10 cellular contexts compared by ENCODE assay signal in the genomic region with DNA sequence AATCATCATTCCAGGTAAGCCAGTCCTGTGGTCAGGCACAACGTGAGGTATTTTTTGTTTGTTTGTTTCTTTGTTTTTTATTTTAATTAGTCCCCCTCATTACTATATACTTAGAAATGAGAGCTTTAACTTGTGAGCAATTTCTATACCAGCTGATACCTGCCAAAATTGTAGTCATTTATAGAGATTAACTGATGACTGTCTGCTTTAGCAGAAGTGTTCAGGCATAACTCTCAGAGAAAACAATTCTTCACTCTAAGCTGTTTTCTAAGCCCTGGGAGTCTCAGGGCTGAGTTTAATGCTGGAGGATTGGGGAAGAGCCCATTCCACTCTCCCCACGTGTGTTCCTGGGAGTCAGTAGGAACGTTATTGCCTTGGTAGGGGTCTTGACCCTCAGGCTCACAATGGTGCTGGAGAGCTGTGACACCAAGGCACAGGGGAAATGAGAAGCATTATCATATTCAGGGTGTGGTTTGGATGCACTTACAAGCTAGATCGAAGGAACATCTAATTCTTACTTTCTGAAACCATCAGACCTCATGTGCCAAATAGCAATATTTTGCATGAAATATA.
DNase-seq lines count a peak whose midpoint lies in the region; ATAC-seq, FAIRE-seq and TF ChIP-seq lines count a peak whose summit lies in the region.
"Had no signal": no experiment of that assay in that cellular context is flagged by ENCODE, and none has a peak within 500 bp of the region (broad histone marks: within the 10 kb centered on the region; RNA-seq: fewer than 3 reads in every experiment).

No MANE protein-coding gene starts in this region.

- dilution Hi-C loops in endothelial cell of umbilical vein (cut with MboI; ENCODE audit: extremely low pct_ligation_motif_present, low sequenced_read_pairs): no loop called here

- no peaks in the 10 kb centered on the region for H4K20me1 ChIP-seq in endothelial cell of umbilical vein (replicated peaks; ENCODE audit: control insufficient read depth, extremely low read depth, insufficient read depth, low read length)

- H3K4me1 ChIP-seq in SJSA1 (replicated peaks): peaks cover 36% of the 10 kb centered on the region
- peaks cover 30% of the 10 kb centered on the region for H3K4me1 ChIP-seq in endothelial cell of umbilical vein (ENCODE audit: control insufficient read depth, extremely low read depth, insufficient read depth, low read length)
- H3K4me1 ChIP-seq in psoas muscle: peaks cover 24% of the 10 kb centered on the region

- no peak for DNase-seq in BJ (ENCODE audit: low read depth)
- DNase-seq in SJSA1 (ENCODE audit: low read depth in 1 of 2, low spot score in 2 of 2): no peak
- DNase-seq in endothelial cell of umbilical vein (ENCODE audit: low read depth, low spot score): no peak
- DNase-seq in psoas muscle: no peak
- DNase-seq in MV-4-11 (lab: John Stamatoyannopoulos, UW): no peak
- DNase-seq: MM.1S, natural killer cell had no signal

- peaks cover 30% of the 10 kb centered on the region for H3K79me2 ChIP-seq in endothelial cell of umbilical vein (ENCODE audit: control insufficient read depth, insufficient read depth, low read length)

- H3K36me3 ChIP-seq in BJ (ENCODE audit: control insufficient read depth, insufficient read depth, low read length) (peaks cover 43% of the 10 kb centered on the region), SJSA1 (peaks cover 85% of the 10 kb centered on the region), endothelial cell of umbilical vein (ENCODE audit: control insufficient read depth in 2 of 2, extremely low read depth in 1 of 2, insufficient read depth in 2 of 2, low read length in 2 of 2) (peaks cover 2% of the 10 kb centered on the region in 2 experiments), psoas muscle (ENCODE audit: insufficient read depth in 1 of 2, low read depth in 1 of 2) (peaks cover 11 to 70% of the 10 kb centered on the region in 2 donors)

- POLR2A ChIA-PET in BJ (lab: Charles Lee) (no interaction called here), endothelial cell of umbilical vein (lab: Charles Lee) (interaction anchor here (0.6 to 2.9 kb wide), 4 partner anchors 30 to 869 kb away, joined by 3 to 13 read pairs (median 8); no protein-coding TSS in a partner anchor)

- TF ChIP-seq CTCF in BJ (IDR thresholded peaks at IDR 0.05; ENCODE audit: insufficient read depth, low read depth, low read length) (no peak), endothelial cell of umbilical vein (IDR thresholded peaks at IDR 0.05; ENCODE audit: extremely low read depth in 1 of 2, insufficient read depth in 1 of 2, low read depth in 1 of 2, low read length in 2 of 2) (no peak), psoas muscle (IDR thresholded peaks at IDR 0.05) (no peak)

- H3K9me3 ChIP-seq in SJSA1 (replicated peaks): no peaks in the 10 kb centered on the region
- H3K9me3 ChIP-seq in endothelial cell of umbilical vein (replicated peaks; ENCODE audit: control insufficient read depth, insufficient read depth, low read length): no peaks in the 10 kb centered on the region
- H3K9me3 ChIP-seq in psoas muscle: no peaks in the 10 kb centered on the region

- no peak overlapping the region for H2AFZ ChIP-seq in endothelial cell of umbilical vein (ENCODE audit: low read depth, low read length)

- H3K27me3 ChIP-seq in BJ (ENCODE audit: control insufficient read depth, insufficient read depth, low read length) (no peaks in the 10 kb centered on the region), SJSA1 (replicated peaks) (no peaks in the 10 kb centered on the region), endothelial cell of umbilical vein (ENCODE audit: control insufficient read depth in 2 of 2, insufficient read depth in 2 of 2, low read length in 2 of 2) (no peaks in the 10 kb centered on the region), psoas muscle (ENCODE audit: insufficient read depth in 3 of 3, low read length in 2 of 3) (no peaks in the 10 kb centered on the region)

- H3K4me3 ChIP-seq in BJ (ENCODE audit: low read depth, low read length) (0 out of 2 replicates have a peak overlapping the region, but pooled peaks have one; percentile 1), SJSA1 (no peak overlapping the region), endothelial cell of umbilical vein (replicated peaks in 1 of 3; ENCODE audit: insufficient read depth in 1 of 3, low read depth in 1 of 3, low read length in 3 of 3) (peak overlapping the region in 1 of 3 experiments; percentile 3), psoas muscle (no peak overlapping the region)

- BruUV-seq in endothelial cell of umbilical vein (replicated peaks; lab: Mats Ljungman, UMichigan): TSS peak; percentile 62

- peak overlapping the region; percentile 38 for H3K9ac ChIP-seq in endothelial cell of umbilical vein (replicated peaks; ENCODE audit: extremely low read depth, insufficient read depth, low read length)

- TF ChIP-seq POLR2A in endothelial cell of umbilical vein (IDR thresholded peaks at IDR 0.05; ENCODE audit: low read depth, low read length): no peak

- peak overlapping the region; percentile 64 for H3K4me2 ChIP-seq in endothelial cell of umbilical vein (ENCODE audit: insufficient read depth, low read length)

- peak overlapping the region; percentile 59 for H3K27ac ChIP-seq in SJSA1
- peak overlapping the region; percentile 78 for H3K27ac ChIP-seq in endothelial cell of umbilical vein (ENCODE audit: insufficient read depth, low read depth, low read length)
- peak overlapping the region; percentile 64 for H3K27ac ChIP-seq in psoas muscle

- CTCF ChIA-PET in BJ (lab: Yijun Ruan, JAX) (interaction anchor here (0.5 to 1.8 kb wide), 8 partner anchors 11 to 901 kb away, joined by 3 to 5 read pairs (median 4); no protein-coding TSS in a partner anchor), endothelial cell of umbilical vein (lab: Charles Lee) (interaction anchor here (1.0 to 2.6 kb wide), 15 partner anchors 9 to 1268 kb away, joined by 3 to 26 read pairs (median 5); no protein-coding TSS in a partner anchor)

- no peak for FAIRE-seq in endothelial cell of umbilical vein (lab: Jason Lieb, UNC)

- intact Hi-C loops in endothelial cell of umbilical vein (cut with micrococcal nuclease): loop anchor here (1.0 kb wide), 4 partner anchors 8 to 1095 kb away; no protein-coding TSS in a partner anchor
- intact Hi-C loops in psoas muscle (cut with DNase I): loop anchor here in 1 of 2 donors (5.0 kb wide), 1 partner anchor 40 kb away; no protein-coding TSS in a partner anchor

- 59 to 64% (median 61%) methylated on average over 4 of the region's 4 CpGs for WGBS in psoas muscle, 3 donors

- no peak for ATAC-seq in psoas muscle
- ATAC-seq in HG03159 (IDR thresholded peaks at IDR 0.05; ENCODE audit: unreplicated experiment): no peak
- no peak for ATAC-seq in GM21576 (IDR thresholded peaks at IDR 0.05; ENCODE audit: unreplicated experiment)
- no peak for ATAC-seq in GM21367 (IDR thresholded peaks at IDR 0.05; ENCODE audit: unreplicated experiment)

- H3K9me1 ChIP-seq in endothelial cell of umbilical vein (replicated peaks; ENCODE audit: control insufficient read depth, extremely low read depth, insufficient read depth, low read length): no peaks in the 10 kb centered on the region

TF ChIP-seq in endothelial cell of umbilical vein, 7 proteins besides CTCF, POLR2A, EP300 and RAD21:
- TF ChIP-seq EZH2 (IDR thresholded peaks at IDR 0.05; ENCODE audit: borderline replicate concordance, low read depth, low read length, severe bottlenecking): no peak
- TF ChIP-seq MAX (IDR thresholded peaks at IDR 0.05; ENCODE audit: insufficient read depth, insufficient read length): no peak
- no peak for TF ChIP-seq GATA2 (IDR thresholded peaks at IDR 0.05; ENCODE audit: insufficient read depth, insufficient read length, low read depth, low read length)
- TF ChIP-seq POLR2AphosphoS5 (IDR thresholded peaks at IDR 0.05; ENCODE audit: insufficient read depth, low read depth, low read length): no peak
- no peak for TF ChIP-seq MYC (IDR thresholded peaks at IDR 0.05; ENCODE audit: low read depth, low read length)
- no peak for TF ChIP-seq FOS (IDR thresholded peaks at IDR 0.05; ENCODE audit: borderline replicate concordance, insufficient read depth, low read length)
- TF ChIP-seq JUN (IDR thresholded peaks at IDR 0.05; ENCODE audit: borderline replicate concordance, insufficient read depth, insufficient read length, low read depth): no peak
